In genomic region chr3:128882709-128883108, GRCh38 we compare ENCODE assay signal across 28 cellular contexts. TPM values are rescaled to one million over a fixed set of nuclear protein-coding genes. Genes with fewer than 3 reads are reported as not detected.
DNase-seq lines count a peak whose midpoint lies in the region; ATAC-seq and TF ChIP-seq lines count a peak whose summit lies in the region.
"Had no signal": no experiment of that assay in that cellular context is flagged by ENCODE, and none has a peak within 500 bp of the region (broad histone marks: within the 10 kb centered on the region; RNA-seq: fewer than 3 reads in every experiment).

No MANE protein-coding gene starts in this region.

- H3K9ac ChIP-seq in mammary epithelial cell (ENCODE audit: insufficient read depth, low read length) = no peak overlapping the region

- WGBS in mammary epithelial cell (ENCODE audit: low coverage, missing lambda C conversion rate) = 100% methylated on average over 1 of the region's 1 CpG

- ATAC-seq in left lobe of liver = peak; percentile 7
- ATAC-seq in stimulated activated naive CD8-positive, alpha-beta T cell treated with anti-CD3 and anti-CD28 coated beads, Interleukin-15, amount 100 ng/mL, for 72 hours = no peak
- no peak for ATAC-seq in CD8-positive, alpha-beta T cell
- no peak for ATAC-seq in effector memory CD8-positive, alpha-beta T cell (replicated peaks)
- ATAC-seq: activated CD4-positive, CD25-positive, alpha-beta regulatory T cell treated with anti-CD3 and anti-CD28 coated beads, Interleukin-2, amount 50 U/mL, for 24 hours; activated T-cell treated with anti-CD3 and anti-CD28 coated beads, Interleukin-2, amount 50 U/mL, for 4 hours; gastroesophageal sphincter; K562; left colon had no signal

- H3K27ac ChIP-seq in mammary epithelial cell (ENCODE audit: insufficient read depth, low read depth, low read length) = no peak overlapping the region
- no peak overlapping the region for H3K27ac ChIP-seq in OCI-LY7 (ENCODE audit: low read depth, low read length, poor library complexity, severe bottlenecking)
- no peak overlapping the region for H3K27ac ChIP-seq in CD8-positive, alpha-beta T cell (ENCODE audit: low read depth, low read length)
- H3K27ac ChIP-seq: BLaER1 treated with 17β-estradiol and CSF1 and Interleukin-3, amounts not matched to agents 10 nM and 100 nM; gastroesophageal sphincter; right atrium auricular region had no signal

- no peaks in the 10 kb centered on the region for H3K27me3 Mint-ChIP-seq in MCF 10A (ENCODE audit: insufficient read depth, unreplicated experiment)
- H3K27me3 Mint-ChIP-seq in stimulated activated naive CD8-positive, alpha-beta T cell treated with anti-CD3 and anti-CD28 coated beads, Interleukin-15, amount 100 ng/mL, for 72 hours = no peaks in the 10 kb centered on the region
- no peaks in the 10 kb centered on the region for H3K27me3 Mint-ChIP-seq in CD8-positive, alpha-beta T cell (ENCODE audit: low read depth)
- H3K27me3 Mint-ChIP-seq in effector memory CD8-positive, alpha-beta T cell = no peaks in the 10 kb centered on the region
- H3K27me3 Mint-ChIP-seq: activated naive CD8-positive, alpha-beta T cell treated with anti-CD3 and anti-CD28 coated beads, Interleukin-2, amount 10 ng/mL, durations not matched to agents 7 days and 5 days had no signal

- peaks cover 21% of the 10 kb centered on the region for H3K4me1 ChIP-seq in mammary epithelial cell (ENCODE audit: insufficient read depth, low read length)
- H3K4me1 ChIP-seq in OCI-LY7 (ENCODE audit: insufficient read depth, low read length, poor library complexity, severe bottlenecking) = peaks cover 21% of the 10 kb centered on the region
- H3K4me1 ChIP-seq in CD8-positive, alpha-beta T cell (ENCODE audit: insufficient read depth, low read length) = peaks cover 48% of the 10 kb centered on the region

- no peak overlapping the region for H3K4me3 Mint-ChIP-seq in MCF 10A (ENCODE audit: unreplicated experiment)
- H3K4me3 Mint-ChIP-seq in stimulated activated naive CD8-positive, alpha-beta T cell treated with anti-CD3 and anti-CD28 coated beads, Interleukin-15, amount 100 ng/mL, for 72 hours = peak overlapping the region in 1 of 2 donors; percentile 6
- no peak overlapping the region for H3K4me3 Mint-ChIP-seq in CD8-positive, alpha-beta T cell
- H3K4me3 Mint-ChIP-seq in effector memory CD8-positive, alpha-beta T cell = no peak overlapping the region

- H3K4me3 ChIP-seq in mammary epithelial cell (replicated peaks in 1 of 3; ENCODE audit: insufficient read depth in 1 of 3, low read depth in 2 of 3, low read length in 3 of 3) (no peak overlapping the region), OCI-LY7 (ENCODE audit: low read depth, low read length, poor library complexity, severe bottlenecking) (no peak overlapping the region)
- H3K4me3 ChIP-seq in CD8-positive, alpha-beta T cell (ENCODE audit: low read depth, low read length) = no peak overlapping the region
- H3K4me3 ChIP-seq: BLaER1 treated with 17β-estradiol and CSF1 and Interleukin-3, amounts not matched to agents 10 nM and 100 nM; gastroesophageal sphincter; K562; MG63; right atrium auricular region had no signal

- H4K20me1 ChIP-seq in mammary epithelial cell (ENCODE audit: insufficient read depth, low read length) (no peaks in the 10 kb centered on the region), OCI-LY7 (ENCODE audit: insufficient read depth, low read length) (no peaks in the 10 kb centered on the region)

- H3K36me3 Mint-ChIP-seq in MCF 10A (ENCODE audit: insufficient read depth, unreplicated experiment) = peaks cover 52% of the 10 kb centered on the region
- H3K36me3 Mint-ChIP-seq in CD8-positive, alpha-beta T cell = peaks cover 45% of the 10 kb centered on the region
- peaks cover 43% of the 10 kb centered on the region for H3K36me3 Mint-ChIP-seq in effector memory CD8-positive, alpha-beta T cell (ENCODE audit: insufficient read depth)

- H2AFZ ChIP-seq in mammary epithelial cell (ENCODE audit: low read depth, low read length) = no peak overlapping the region
- no peak overlapping the region for H2AFZ ChIP-seq in OCI-LY7 (ENCODE audit: low read length)

- H3K79me2 ChIP-seq in mammary epithelial cell (ENCODE audit: insufficient read depth, low read length) (peaks cover 82% of the 10 kb centered on the region), OCI-LY7 (ENCODE audit: insufficient read depth, low read depth, low read length) (peaks cover 67% of the 10 kb centered on the region)

- no TSS peak for BruUV-seq in MCF 10A (replicated peaks; lab: Mats Ljungman, UMichigan)
- BruUV-seq in mammary epithelial cell (replicated peaks; lab: Mats Ljungman, UMichigan) = no TSS peak
- BruUV-seq in OCI-LY7 (replicated peaks; lab: Mats Ljungman, UMichigan) = no TSS peak

- POLR2A ChIA-PET in MCF 10A (lab: Yijun Ruan, JAX) (interaction anchor here (0.6 to 0.7 kb wide), 4 partner anchors 11 to 1002 kb away, joined by 3 read pairs; no protein-coding TSS in a partner anchor), OCI-LY7 (lab: Charles Lee) (interaction anchor here (0.7 to 0.8 kb wide), 3 partner anchors 11 to 250 kb away, joined by 3 to 7 read pairs (median 3); no protein-coding TSS in a partner anchor)
- POLR2A ChIA-PET in CD8-positive, alpha-beta T cell (lab: Charles Lee) = no interaction called here

- dilution Hi-C loops in mammary epithelial cell (cut with HindIII; ENCODE audit: low sequenced_read_pairs) = no loop called here

- intact Hi-C loops in MCF 10A (cut with micrococcal nuclease) = no loop called here
- intact Hi-C loops in mammary epithelial cell (cut with micrococcal nuclease) = no loop called here
- intact Hi-C loops in OCI-LY7 (cut with micrococcal nuclease; ENCODE audit: unreplicated experiment) = no loop called here
- intact Hi-C loops in CD8-positive, alpha-beta T cell (cut with DNase I, micrococcal nuclease) = no loop called here

- DNase-seq in MCF 10A (ENCODE audit: unreplicated experiment) (no peak), mammary epithelial cell (no peak), OCI-LY7 (ENCODE audit: low spot score) (no peak), left lobe of liver (ENCODE audit: low spot score) (no peak)
- DNase-seq in stimulated activated naive CD8-positive, alpha-beta T cell treated with anti-CD3 and anti-CD28 coated beads, Interleukin-15, amount 100 ng/mL, for 72 hours = no peak
- no peak for DNase-seq in CD8-positive, alpha-beta T cell
- no peak for DNase-seq in stimulated activated CD4-positive, alpha-beta T cell treated with anti-CD3 and anti-CD28 coated beads, Interleukin-2, amount 100 ng/mL, for 24 hours
- no peak for DNase-seq in effector memory CD8-positive, alpha-beta T cell
- DNase-seq: activated naive CD8-positive, alpha-beta T cell treated with anti-CD3 and anti-CD28 coated beads, Interleukin-2, amount 10 ng/mL, durations not matched to agents 7 days and 5 days; activated T-cell treated with anti-CD3 and anti-CD28 coated beads, Interleukin-2, amount 50 U/mL, for 4 hours; central memory CD4-positive, alpha-beta T cell; EL; hypothalamus; immature natural killer cell; left colon; mesenchymal stem cell; MG63; NCI-H2029; NCI-H2227 treated with DMSO at 0.1 percent for 48 hours; NCI-H774; RPMI8226; stimulated activated CD4-positive, alpha-beta T cell treated with anti-CD3 and anti-CD28 coated beads, Interleukin-4, amount 100 ng/mL, for 1 hour; T-helper 1 cell had no signal

- H3K36me3 ChIP-seq in mammary epithelial cell (ENCODE audit: insufficient read depth, low read length) = peaks cover 17% of the 10 kb centered on the region
- peaks cover 53% of the 10 kb centered on the region for H3K36me3 ChIP-seq in OCI-LY7 (ENCODE audit: insufficient read depth, low read length)
- peaks cover 8% of the 10 kb centered on the region for H3K36me3 ChIP-seq in CD8-positive, alpha-beta T cell (ENCODE audit: insufficient read depth, low read length)

- CTCF ChIA-PET in MCF 10A (lab: Yijun Ruan, JAX) (interaction anchor here (2.8 kb wide), 1 partner anchor 202 kb away, joined by 10 read pairs; no protein-coding TSS in a partner anchor), mammary epithelial cell (lab: Charles Lee; ENCODE audit: low non-redundant PET) (no interaction called here), OCI-LY7 (lab: Charles Lee; ENCODE audit: unreplicated experiment) (interaction anchor here (0.6 kb wide), 1 partner anchor 243 kb away, joined by 5 read pairs; no protein-coding TSS in a partner anchor)
- CTCF ChIA-PET in CD8-positive, alpha-beta T cell (lab: Charles Lee) = no interaction called here

- no peaks in the 10 kb centered on the region for H3K9me2 ChIP-seq in OCI-LY7 (ENCODE audit: insufficient read depth, low read length)

- no peaks in the 10 kb centered on the region for H3K27me3 ChIP-seq in mammary epithelial cell (ENCODE audit: insufficient read depth, low read length)
- no peaks in the 10 kb centered on the region for H3K27me3 ChIP-seq in CD8-positive, alpha-beta T cell (ENCODE audit: insufficient read depth, low read length)
- H3K27me3 ChIP-seq: BLaER1 treated with 17β-estradiol and CSF1 and Interleukin-3, amounts not matched to agents 10 nM and 100 nM; gastroesophageal sphincter; MG63; right atrium auricular region had no signal

- H3K27ac Mint-ChIP-seq in MCF 10A (ENCODE audit: low read depth, unreplicated experiment) = peak overlapping the region; percentile 31
- H3K27ac Mint-ChIP-seq in stimulated activated naive CD8-positive, alpha-beta T cell treated with anti-CD3 and anti-CD28 coated beads, Interleukin-15, amount 100 ng/mL, for 72 hours = peak overlapping the region; percentile 40 to 57
- H3K27ac Mint-ChIP-seq in CD8-positive, alpha-beta T cell = no peak overlapping the region
- peak overlapping the region in 1 of 2 donors; percentile 24 for H3K27ac Mint-ChIP-seq in effector memory CD8-positive, alpha-beta T cell

- no peaks in the 10 kb centered on the region for H3K9me3 Mint-ChIP-seq in MCF 10A (ENCODE audit: unreplicated experiment)
- no peaks in the 10 kb centered on the region for H3K9me3 Mint-ChIP-seq in stimulated activated naive CD8-positive, alpha-beta T cell treated with anti-CD3 and anti-CD28 coated beads, Interleukin-15, amount 100 ng/mL, for 72 hours
- H3K9me3 Mint-ChIP-seq in CD8-positive, alpha-beta T cell = no peaks in the 10 kb centered on the region
- H3K9me3 Mint-ChIP-seq in effector memory CD8-positive, alpha-beta T cell = no peaks in the 10 kb centered on the region
- H3K9me3 Mint-ChIP-seq: activated naive CD8-positive, alpha-beta T cell treated with anti-CD3 and anti-CD28 coated beads, Interleukin-2, amount 10 ng/mL, durations not matched to agents 7 days and 5 days; activated T-cell treated with anti-CD3 and anti-CD28 coated beads, Interleukin-2, amount 50 U/mL, for 4 hours; immature natural killer cell had no signal

- no peaks in the 10 kb centered on the region for H3K9me3 ChIP-seq in mammary epithelial cell (replicated peaks; ENCODE audit: insufficient read depth, low read length)
- no peaks in the 10 kb centered on the region for H3K9me3 ChIP-seq in OCI-LY7 (ENCODE audit: low read length)
- no peaks in the 10 kb centered on the region for H3K9me3 ChIP-seq in CD8-positive, alpha-beta T cell (ENCODE audit: low read length)
- H3K9me3 ChIP-seq: BLaER1 treated with 17β-estradiol and CSF1 and Interleukin-3, amounts not matched to agents 10 nM and 100 nM; gastroesophageal sphincter; MG63; right atrium auricular region had no signal

- TF ChIP-seq CTCF in MCF 10A (IDR thresholded peaks at IDR 0.05; ENCODE audit: unreplicated experiment) (no peak), mammary epithelial cell (conservative IDR thresholded peaks at IDR 0.05 in 1 of 2, IDR thresholded peaks at IDR 0.05 in 1 of 2; ENCODE audit: extremely low read depth in 1 of 2, insufficient read depth in 1 of 2, low read depth in 1 of 2, low read length in 2 of 2) (no peak), OCI-LY7 (conservative IDR thresholded peaks at IDR 0.05; ENCODE audit: low read length) (no peak)
- no peak for TF ChIP-seq CTCF in CD8-positive, alpha-beta T cell (IDR thresholded peaks at IDR 0.05)

- no peak overlapping the region for H3K4me2 ChIP-seq in mammary epithelial cell (ENCODE audit: insufficient read depth, low read depth, low read length)
- H3K4me2 ChIP-seq in OCI-LY7 (ENCODE audit: low read length) = peak overlapping the region; percentile 97; the same call in 1 of the 2 replicates

- in situ Hi-C loops in mammary epithelial cell (cut with MboI; ENCODE audit: low sequenced_read_pairs in 2 of 2) = no loop called here

- H3K4me1 Mint-ChIP-seq in MCF 10A (ENCODE audit: insufficient read depth, unreplicated experiment) = peaks cover 34% of the 10 kb centered on the region
- H3K4me1 Mint-ChIP-seq in stimulated activated naive CD8-positive, alpha-beta T cell treated with anti-CD3 and anti-CD28 coated beads, Interleukin-15, amount 100 ng/mL, for 72 hours = peaks cover 58% of the 10 kb centered on the region
- peaks cover 59% of the 10 kb centered on the region for H3K4me1 Mint-ChIP-seq in CD8-positive, alpha-beta T cell (ENCODE audit: low read depth)
- H3K4me1 Mint-ChIP-seq in effector memory CD8-positive, alpha-beta T cell (ENCODE audit: low read depth in 2 of 2) = peaks cover 43 to 46% of the 10 kb centered on the region in 2 donors

RNA-seq across cellular contexts. Expression of gene ACAD9, which starts 3.3 kb away (rescaled TPM):
- total RNA-seq in MCF 10A (2022) (43.1 and 44.7 TPM in 2 replicates), mammary epithelial cell (10 to 100 TPM; 35.2 to 48.7 TPM), OCI-LY7 (2022) (56.8 and 69.5 TPM in 2 replicates), left lobe of liver (30.7 TPM)
- 45.4 TPM for polyA plus RNA-seq in mammary epithelial cell
- 55.6 TPM for polyA minus RNA-seq in mammary epithelial cell
- total RNA-seq in OCI-LY7 (2014; rRNA removed; shearing (Covaris generic)) = 88.5 and 93.7 TPM in 2 replicates
- total RNA-seq in CD8-positive, alpha-beta T cell = 10 to 100 TPM; 43.1 to 47.1 TPM

Comparison
In these comparisons a context has a peak if more than half of its experiments do, and no peak if none do; other contexts are left out.
1. CTCF ChIA-PET loops: an anchor here in MCF 10A (2.8 kb wide) and OCI-LY7 (0.6 kb wide); none called in mammary epithelial cell and CD8-positive, alpha-beta T cell.